ENCODE assay signal across 7 cellular contexts in the genomic region with DNA sequence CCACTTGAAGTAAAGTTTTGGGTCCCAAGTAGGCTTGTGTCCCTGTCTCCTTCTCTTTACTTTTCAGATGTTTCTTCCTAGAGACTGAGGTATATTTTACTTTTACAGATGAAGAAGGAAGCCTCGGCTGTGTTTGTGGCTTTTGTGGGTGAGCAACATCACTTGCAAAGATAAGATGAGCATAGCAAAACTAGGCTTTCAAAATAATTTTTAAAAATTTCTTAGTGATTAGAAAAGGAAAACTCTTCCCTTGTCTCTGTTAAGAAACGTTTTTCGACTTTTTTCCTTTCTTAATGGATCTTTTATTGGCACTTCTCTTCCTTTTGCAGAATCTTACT. TPM values are rescaled to one million over a fixed set of nuclear protein-coding genes. Genes with fewer than 3 reads are reported as not detected.
DNase-seq lines count a peak whose midpoint lies in the region; ATAC-seq and TF ChIP-seq lines count a peak whose summit lies in the region.

No MANE protein-coding gene starts in this region.

- ATAC-seq in Panc1 (no peak), HG02759 (IDR thresholded peaks at IDR 0.05; ENCODE audit: unreplicated experiment) (no peak)

- in situ Hi-C loops in Panc1 (cut with HindIII; ENCODE audit: low pct_unique_long_range_greater_than_20kb, low sequenced_read_pairs) (no loop called here), mammary epithelial cell (cut with MboI; ENCODE audit: low sequenced_read_pairs in 2 of 2) (no loop called here)

- no peak for DNase-seq in GM12864 (ENCODE audit: low read depth)
- no peak for DNase-seq in Panc1 (ENCODE audit: low read depth, low spot score)
- DNase-seq in mammary epithelial cell, result no peak
- no peak for DNase-seq in prostate gland (ENCODE audit: low spot score)
- no peak for DNase-seq in superior temporal gyrus (ENCODE audit: extremely low spot score)
- no peak for DNase-seq in HK-2 (ENCODE audit: unreplicated experiment)

- no peaks in the 10 kb centered on the region; the same call in 1 of the 2 replicates for H3K36me3 ChIP-seq in Panc1 (ENCODE audit: control insufficient read depth, insufficient read depth, low read length)
- H3K36me3 ChIP-seq in mammary epithelial cell (ENCODE audit: insufficient read depth, low read length), result peaks cover 11% of the 10 kb centered on the region
- H3K36me3 ChIP-seq in prostate gland, result no peaks in the 10 kb centered on the region

- intact Hi-C loops in Panc1 (cut with micrococcal nuclease; ENCODE audit: unreplicated experiment), result loop anchor here (10.0 kb wide), 1 partner anchor 57 kb away; no protein-coding TSS in a partner anchor
- intact Hi-C loops in mammary epithelial cell (cut with micrococcal nuclease), result loop anchor here (2.0 kb wide), 1 partner anchor 17 kb away; no protein-coding TSS in a partner anchor
- intact Hi-C loops in prostate gland (cut with DNase I), result no loop called here

- no peak for TF ChIP-seq CTCF in GM12864 (IDR thresholded peaks at IDR 0.05; ENCODE audit: low read depth, low read length, missing control alignments)
- TF ChIP-seq CTCF in Panc1 (IDR thresholded peaks at IDR 0.05), result no peak
- no peak for TF ChIP-seq CTCF in mammary epithelial cell (conservative IDR thresholded peaks at IDR 0.05 in 1 of 2, IDR thresholded peaks at IDR 0.05 in 1 of 2; ENCODE audit: extremely low read depth in 1 of 2, insufficient read depth in 1 of 2, low read depth in 1 of 2, low read length in 2 of 2)
- TF ChIP-seq CTCF in prostate gland (IDR thresholded peaks at IDR 0.05), result no peak

- H3K9me3 ChIP-seq in Panc1 (ENCODE audit: control insufficient read depth, insufficient read depth, low read depth, low read length) (no peaks in the 10 kb centered on the region), mammary epithelial cell (replicated peaks; ENCODE audit: insufficient read depth, low read length) (no peaks in the 10 kb centered on the region), prostate gland (no peaks in the 10 kb centered on the region)

- peaks cover 99% of the 10 kb centered on the region for H3K79me2 ChIP-seq in mammary epithelial cell (ENCODE audit: insufficient read depth, low read length)

- H3K4me3 ChIP-seq in GM12864 (ENCODE audit: low read depth, low read length) (peak overlapping the region; percentile 42), Panc1 (ENCODE audit: low read depth in 2 of 2, low read length in 2 of 2) (no peak overlapping the region), mammary epithelial cell (replicated peaks in 1 of 3; ENCODE audit: insufficient read depth in 1 of 3, low read depth in 2 of 3, low read length in 3 of 3) (no peak overlapping the region), prostate gland (no peak overlapping the region)

- BruUV-seq in Panc1 (replicated peaks; lab: Mats Ljungman, UMichigan) (no TSS peak), mammary epithelial cell (replicated peaks; lab: Mats Ljungman, UMichigan) (no TSS peak)

- WGBS in mammary epithelial cell (ENCODE audit: low coverage, missing lambda C conversion rate), result 96% methylated on average over 3 of the region's 3 CpGs
- 37% methylated on average over 3 of the region's 3 CpGs for WGBS in prostate gland

- H3K27me3 ChIP-seq in Panc1 (ENCODE audit: control insufficient read depth, insufficient read depth, low read length) (no peaks in the 10 kb centered on the region), mammary epithelial cell (ENCODE audit: insufficient read depth, low read length) (no peaks in the 10 kb centered on the region), prostate gland (replicated peaks; ENCODE audit: insufficient read depth) (no peaks in the 10 kb centered on the region)

- H3K9ac ChIP-seq in mammary epithelial cell (ENCODE audit: insufficient read depth, low read length), result no peak overlapping the region

- H3K4me1 ChIP-seq in Panc1 (ENCODE audit: control insufficient read depth, insufficient read depth, low read length), result peaks cover 58% of the 10 kb centered on the region
- peaks cover 61% of the 10 kb centered on the region for H3K4me1 ChIP-seq in mammary epithelial cell (ENCODE audit: insufficient read depth, low read length)
- peaks cover 16% of the 10 kb centered on the region for H3K4me1 ChIP-seq in prostate gland (replicated peaks)

- H3K27ac ChIP-seq in Panc1 (ENCODE audit: low read length) (peak overlapping the region; percentile 49; the same call in 1 of the 2 replicates), mammary epithelial cell (ENCODE audit: insufficient read depth, low read depth, low read length) (peak overlapping the region; percentile 21), prostate gland (peak overlapping the region; percentile 34 to 58)

- peak overlapping the region; percentile 26 for H3K4me2 ChIP-seq in mammary epithelial cell (ENCODE audit: insufficient read depth, low read depth, low read length)

- POLR2A ChIA-PET in Panc1 (lab: Charles Lee), result no interaction called here

- H4K20me1 ChIP-seq in mammary epithelial cell (ENCODE audit: insufficient read depth, low read length), result peaks cover 2% of the 10 kb centered on the region

- no peak overlapping the region for H2AFZ ChIP-seq in mammary epithelial cell (ENCODE audit: low read depth, low read length)

- CTCF ChIA-PET in Panc1 (lab: Charles Lee), result no interaction called here
- CTCF ChIA-PET in mammary epithelial cell (lab: Charles Lee; ENCODE audit: low non-redundant PET), result no interaction called here

- TF ChIP-seq POLR2A in prostate gland (IDR thresholded peaks at IDR 0.05), result no peak

- dilution Hi-C loops in mammary epithelial cell (cut with HindIII; ENCODE audit: low sequenced_read_pairs), result no loop called here

RNA-seq across cellular contexts. Expression of a gene that starts 7.6 kb away (rescaled TPM):
- 42.2 TPM for total RNA-seq in Panc1 (2021; ENCODE audit: unreplicated experiment)
- 27.3 TPM for polyA plus RNA-seq in Panc1 (2012; ENCODE audit: insufficient read length)
- total RNA-seq in mammary epithelial cell, result 10 to 100 TPM; 43.5 to 90.8 TPM
- polyA plus RNA-seq in mammary epithelial cell, result 77.0 TPM
- 105 TPM for polyA minus RNA-seq in mammary epithelial cell
- total RNA-seq in prostate gland, result 10 to 100 TPM; 28.5 to 46.6 TPM
